In genomic region chr3:55708921-55709320, GRCh38 we compare ENCODE assay signal across 30 cellular contexts.
"Had no signal": no experiment of that assay in that cellular context is flagged by ENCODE, and none has a peak within 500 bp of the region (broad histone marks: within the 10 kb centered on the region; RNA-seq: fewer than 3 reads in every experiment).

No MANE protein-coding gene starts in this region.

- DNase-seq: activated B cell treated with CpG ODN at 0.5 μM for 24 hours; activated CD4-positive, alpha-beta T cell treated with anti-CD3 and anti-CD28 coated beads for 48 hours; activated CD4-positive, alpha-beta T cell treated with anti-CD3 and anti-CD28 coated beads, Interleukin-2, amount 50 U/mL, for 1 hour; activated CD4-positive, alpha-beta T cell treated with anti-CD3 and anti-CD28 coated beads, Interleukin-2, amount 50 U/mL, for 48 hours; activated CD8-positive, alpha-beta memory T cell treated with anti-CD3 and anti-CD28 coated beads for 24 hours; activated CD8-positive, alpha-beta T cell treated with anti-CD3 and anti-CD28 coated beads for 36 hours; activated effector memory CD4-positive, alpha-beta T cell treated with Interleukin-2 at 50 U/mL for 16 hours; activated gamma-delta T cell treated with Interleukin-2 at 50 U/mL for 16 hours; activated naive CD4-positive, alpha-beta T cell treated with anti-CD3 and anti-CD28 coated beads, Interleukin-2, amount 50 U/mL, for 16 hours; activated naive CD4-positive, alpha-beta T cell treated with Interleukin-2 at 50 U/mL for 16 hours; activated T-cell treated with anti-CD3 and anti-CD28 coated beads, Interleukin-2, amount 50 U/mL, for 4 hours; amniotic stem cell; anterior cingulate cortex; brain microvascular endothelial cell; caudate nucleus; cortex of kidney; dermis blood vessel endothelial cell; effector CD8-positive, alpha-beta T cell; foreskin fibroblast; T-helper 2 cell; WERI-Rb-1 had no signal

- H3K9me3 Mint-ChIP-seq: activated B cell treated with CpG ODN at 0.5 μM for 24 hours; activated CD8-positive, alpha-beta T cell treated with anti-CD3 and anti-CD28 coated beads for 36 hours; activated T-cell treated with anti-CD3 and anti-CD28 coated beads, Interleukin-2, amount 50 U/mL, for 4 hours had no signal

- H3K27ac ChIP-seq: brain microvascular endothelial cell, WERI-Rb-1 had no signal

- FAIRE-seq: astrocyte, bronchial epithelial cell, colon, frontal cortex, TTC549 had no signal

- H3K27ac Mint-ChIP-seq: activated B cell treated with CpG ODN at 0.5 μM for 24 hours; activated CD8-positive, alpha-beta T cell treated with anti-CD3 and anti-CD28 coated beads for 36 hours; activated naive CD8-positive, alpha-beta T cell; activated T-helper 17 cell treated with anti-CD3 and anti-CD28 coated beads, Interleukin-2, amount 50 U/mL, for 72 hours had no signal

- H3K36me3 ChIP-seq: brain microvascular endothelial cell, WERI-Rb-1 had no signal

- H3K27me3 Mint-ChIP-seq: activated CD8-positive, alpha-beta T cell treated with anti-CD3 and anti-CD28 coated beads for 36 hours; activated naive CD8-positive, alpha-beta T cell had no signal

- H3K27me3 ChIP-seq: brain microvascular endothelial cell had no signal

- H3K4me1 Mint-ChIP-seq: activated B cell treated with CpG ODN at 0.5 μM for 24 hours; activated T-helper 17 cell treated with anti-CD3 and anti-CD28 coated beads, Interleukin-2, amount 50 U/mL, for 72 hours had no signal

- H3K36me3 Mint-ChIP-seq: activated naive CD8-positive, alpha-beta T cell had no signal

- H3K4me3 Mint-ChIP-seq: activated B cell treated with CpG ODN at 0.5 μM for 24 hours; activated CD8-positive, alpha-beta T cell treated with anti-CD3 and anti-CD28 coated beads for 36 hours; activated naive CD8-positive, alpha-beta T cell; activated T-cell treated with anti-CD3 and anti-CD28 coated beads, Interleukin-2, amount 50 U/mL, for 4 hours; activated T-helper 17 cell treated with anti-CD3 and anti-CD28 coated beads, Interleukin-2, amount 50 U/mL, for 72 hours had no signal

- ATAC-seq: activated CD4-positive, CD25-positive, alpha-beta regulatory T cell treated with anti-CD3 and anti-CD28 coated beads, Interleukin-2, amount 50 U/mL, for 24 hours; activated CD8-positive, alpha-beta T cell treated with anti-CD3 and anti-CD28 coated beads for 36 hours; activated T-cell treated with anti-CD3 and anti-CD28 coated beads, Interleukin-2, amount 50 U/mL, for 4 hours; activated T-helper 17 cell treated with anti-CD3 and anti-CD28 coated beads, Interleukin-2, amount 50 U/mL, for 72 hours; esophagus mucosa had no signal
